15 cellular contexts compared by ENCODE assay signal in genomic region chr4:158282252-158282651, GRCh38.
DNase-seq lines count a peak whose midpoint lies in the region; ATAC-seq and TF ChIP-seq lines count a peak whose summit lies in the region.
"Had no signal": no experiment of that assay in that cellular context is flagged by ENCODE, and none has a peak within 500 bp of the region (broad histone marks: within the 10 kb centered on the region; RNA-seq: fewer than 3 reads in every experiment).

No MANE protein-coding gene starts in this region.

- TF ChIP-seq CTCF in HCT116 (IDR thresholded peaks at IDR 0.05 in 2 of 3, conservative IDR thresholded peaks at IDR 0.05 in 1 of 3; ENCODE audit: borderline replicate concordance in 1 of 3, insufficient read depth in 1 of 3, low read depth in 2 of 3, low read length in 2 of 3) (no peak), RWPE1 (conservative IDR thresholded peaks at IDR 0.05; ENCODE audit: low read depth) (no peak), spleen (IDR thresholded peaks at IDR 0.05 in 8 of 11, conservative IDR thresholded peaks at IDR 0.05 in 3 of 11) (no peak), A673 (conservative IDR thresholded peaks at IDR 0.05; ENCODE audit: low read depth, low read length) (no peak)

- CTCF ChIA-PET in HCT116 (lab: Charles Lee) = interaction anchor here (1.0 kb wide), 1 partner anchor 15 kb away, joined by 3 read pairs; no protein-coding TSS in a partner anchor
- CTCF ChIA-PET in RWPE1 (lab: Yijun Ruan, JAX) = no interaction called here
- CTCF ChIA-PET in A673 (lab: Charles Lee) = no interaction called here

- no peaks in the 10 kb centered on the region for H4K20me1 ChIP-seq in HCT116 (ENCODE audit: insufficient read depth)

- H3K4me2 ChIP-seq in HCT116 (ENCODE audit: low read length) = peak overlapping the region; percentile 4; the same call in 1 of the 2 replicates

- H3K9me3 ChIP-seq in HCT116 (ENCODE audit: control insufficient read depth in 1 of 2, insufficient read depth in 1 of 2, low read depth in 1 of 2, low read length in 2 of 2) = no peaks in the 10 kb centered on the region
- H3K9me3 ChIP-seq in spleen = no peaks in the 10 kb centered on the region
- H3K9me3 ChIP-seq in A673 (ENCODE audit: low read depth, low read length, poor library complexity, severe bottlenecking) = no peaks in the 10 kb centered on the region
- H3K9me3 ChIP-seq: transverse colon had no signal

- H3K9ac ChIP-seq in HCT116 (ENCODE audit: low read length) = no peak overlapping the region

- peak; percentile 48 for DNase-seq in HCT116 (ENCODE audit: low read depth, low spot score)
- DNase-seq in RWPE1 (ENCODE audit: low spot score) = peak; percentile 47
- DNase-seq in fibroblast of peridontal ligament (ENCODE audit: extremely low read depth) = peak; percentile 42
- DNase-seq in spleen = no peak
- no peak for DNase-seq in A673 (ENCODE audit: low spot score)
- DNase-seq in stimulated activated naive CD4-positive, alpha-beta T cell treated with Interleukin-2 at 50 U/mL for 16 hours (lab: John Stamatoyannopoulos, UW) = no peak
- DNase-seq: dorsolateral prefrontal cortex; NCI-H1417 treated with DMSO at 0.1 percent for 48 hours; NCI-H446 treated with DMSO at 0.1 percent for 48 hours; right cardiac atrium; stimulated activated CD4-positive, alpha-beta T cell treated with anti-CD3 and anti-CD28 coated beads, Interleukin-2, amount 100 ng/mL, for 48 hours; transverse colon had no signal

- POLR2A ChIA-PET in HCT116 (lab: Charles Lee) (interaction anchor here (0.6 kb wide), 1 partner anchor 53 kb away, joined by 6 read pairs; no protein-coding TSS in a partner anchor), RWPE1 (lab: Yijun Ruan, JAX; ENCODE audit: low non-redundant PET) (no interaction called here), A673 (lab: Charles Lee; ENCODE audit: low non-redundant PET) (interaction anchor here (0.6 kb wide), 1 partner anchor 1071 kb away, joined by 3 read pairs; no protein-coding TSS in a partner anchor)

- no peaks in the 10 kb centered on the region for H3K79me2 ChIP-seq in ACC112 (ENCODE audit: control insufficient read depth, insufficient read depth, low read length, unreplicated experiment)
- no peaks in the 10 kb centered on the region for H3K79me2 ChIP-seq in HCT116 (ENCODE audit: insufficient read depth, low read length)

- H3K27ac ChIP-seq in ACC112 (ENCODE audit: low read depth, low read length) = no peak overlapping the region
- H3K27ac ChIP-seq in HCT116 (ENCODE audit: low read depth, low read length) = no peak overlapping the region
- no peak overlapping the region for H3K27ac ChIP-seq in RWPE1
- H3K27ac ChIP-seq in spleen = no peak overlapping the region
- H3K27ac ChIP-seq in A673 (ENCODE audit: low read depth, low read length, poor library complexity, severe bottlenecking) = no peak overlapping the region
- H3K27ac ChIP-seq: SK-N-MC, transverse colon had no signal

- RAD21 ChIA-PET in HCT116 (lab: Charles Lee; ENCODE audit: low non-redundant PET in 1 of 2, low total read pairs in 2 of 2, uncharacterized antibody in 2 of 2, unreplicated experiment in 2 of 2) = no interaction called here

- H3K9me2 ChIP-seq in HCT116 (ENCODE audit: insufficient read depth) = no peaks in the 10 kb centered on the region; the same call in 1 of the 2 replicates

- intact Hi-C loops in HCT116 (cut with micrococcal nuclease) = no loop called here
- intact Hi-C loops in spleen (cut with DNase I; ENCODE audit: low total_unique reads) = no loop called here
- intact Hi-C loops in A673 (cut with micrococcal nuclease; ENCODE audit: unreplicated experiment) = no loop called here

- TF ChIP-seq POLR2A in HCT116 (IDR thresholded peaks at IDR 0.05; ENCODE audit: borderline replicate concordance, extremely low read depth, insufficient read depth, insufficient read length) = no peak
- TF ChIP-seq POLR2A in spleen (IDR thresholded peaks at IDR 0.05) = no peak

- H2AFZ ChIP-seq in ACC112 (ENCODE audit: low read length, unreplicated experiment) (peak overlapping the region; percentile 78), HCT116 (ENCODE audit: low read depth, low read length, poor library complexity, severe bottlenecking) (peak overlapping the region; percentile 18)

- H3K4me1 ChIP-seq in ACC112 (ENCODE audit: control insufficient read depth, insufficient read depth, low read length, unreplicated experiment) = no peaks in the 10 kb centered on the region
- H3K4me1 ChIP-seq in HCT116 (ENCODE audit: control insufficient read depth in 1 of 2, insufficient read depth in 2 of 2, low read length in 2 of 2) = peaks cover 0 to 8% of the 10 kb centered on the region in 2 experiments; a peak in 2 of 4 replicates
- H3K4me1 ChIP-seq in spleen = no peaks in the 10 kb centered on the region
- H3K4me1 ChIP-seq in A673 (ENCODE audit: insufficient read depth, low read length, poor library complexity, severe bottlenecking) = no peaks in the 10 kb centered on the region
- H3K4me1 ChIP-seq: transverse colon had no signal

- ATAC-seq in HCT116 = no peak
- ATAC-seq in HG02938 (IDR thresholded peaks at IDR 0.05; ENCODE audit: unreplicated experiment) = no peak
- ATAC-seq: right cardiac atrium had no signal

- no peaks in the 10 kb centered on the region for H3K36me3 ChIP-seq in ACC112 (ENCODE audit: insufficient read depth, low read length)
- no peaks in the 10 kb centered on the region for H3K36me3 ChIP-seq in HCT116 (ENCODE audit: control insufficient read depth in 1 of 2, insufficient read depth in 2 of 2, low read length in 2 of 2)
- no peaks in the 10 kb centered on the region for H3K36me3 ChIP-seq in spleen
- no peaks in the 10 kb centered on the region for H3K36me3 ChIP-seq in A673 (ENCODE audit: insufficient read depth, low read length, poor library complexity, severe bottlenecking)
- H3K36me3 ChIP-seq: transverse colon had no signal

- no peak overlapping the region for H3K4me3 ChIP-seq in ACC112 (ENCODE audit: low read depth, low read length)
- no peak overlapping the region for H3K4me3 ChIP-seq in HCT116 (replicated peaks in 1 of 2; ENCODE audit: low read depth in 1 of 2, low read length in 2 of 2)
- H3K4me3 ChIP-seq in spleen = no peak overlapping the region
- H3K4me3 ChIP-seq in A673 (ENCODE audit: low read depth, low read length, poor library complexity, severe bottlenecking) = no peak overlapping the region
- H3K4me3 ChIP-seq: dorsolateral prefrontal cortex, SK-N-MC, transverse colon had no signal

- WGBS in spleen, 5 donors = 74 to 83% (median 77%) methylated on average over 3 of the region's 3 CpGs

- BruUV-seq in HCT116 (replicated peaks; lab: Mats Ljungman, UMichigan) = no TSS peak
- BruUV-seq in A673 (replicated peaks; lab: Mats Ljungman, UMichigan) = no TSS peak

- TF ChIP-seq RAD21 in HCT116 (IDR thresholded peaks at IDR 0.05; ENCODE audit: low read depth) = no peak

- H3K27me3 ChIP-seq in ACC112 (ENCODE audit: insufficient read depth, low read length) = no peaks in the 10 kb centered on the region
- no peaks in the 10 kb centered on the region for H3K27me3 ChIP-seq in HCT116 (ENCODE audit: insufficient read depth, low read length)
- no peaks in the 10 kb centered on the region for H3K27me3 ChIP-seq in spleen (replicated peaks in 1 of 7)
- no peaks in the 10 kb centered on the region for H3K27me3 ChIP-seq in A673 (replicated peaks; ENCODE audit: insufficient read depth, low read depth, low read length, poor library complexity)
- H3K27me3 ChIP-seq: dorsolateral prefrontal cortex, transverse colon had no signal

TF ChIP-seq in HCT116, 20 proteins besides CTCF, POLR2A, EP300 and RAD21:
- TF ChIP-seq EZH2phosphoT487 (IDR thresholded peaks at IDR 0.05; ENCODE audit: borderline replicate concordance) (no peak), ZBTB33 (IDR thresholded peaks at IDR 0.05; ENCODE audit: extremely low read depth, insufficient replicate concordance, low read length) (no peak), ATF3 (IDR thresholded peaks at IDR 0.05) (0 out of 2 replicates have a peak, but pooled peaks have one; percentile 10), ELF1 (IDR thresholded peaks at IDR 0.05; ENCODE audit: borderline replicate concordance, low read depth) (no peak), MAX (IDR thresholded peaks at IDR 0.05) (0 out of 2 replicates have a peak, but pooled peaks have one; percentile 42), POLR2AphosphoS5 (IDR thresholded peaks at IDR 0.05; ENCODE audit: low read depth, low read length) (0 out of 2 replicates have a peak, but pooled peaks have one; percentile 15), CEBPB (IDR thresholded peaks at IDR 0.05; ENCODE audit: low read depth) (peak; percentile 65; the same call in 1 of the 2 replicates)

Comparison
In these comparisons a context has a peak if more than half of its experiments do, and no peak if none do; other contexts are left out.
1. DNase-seq: peak in HCT116 (single experiment), RWPE1 (single experiment) and fibroblast of peridontal ligament (single experiment); none in spleen (single experiment), A673 (single experiment) and stimulated activated naive CD4-positive, alpha-beta T cell treated with Interleukin-2 at 50 U/mL for 16 hours (single experiment).